Comparison of ENCODE assay signal across 1 cellular context in genomic region chr1:155168105-155168445, GRCh38. TPM values are rescaled to one million over a fixed set of nuclear protein-coding genes. Genes with fewer than 3 reads are reported as not detected.
"Had no signal": no experiment of that assay in that cellular context is flagged by ENCODE, and none has a peak within 500 bp of the region (broad histone marks: within the 10 kb centered on the region; RNA-seq: fewer than 3 reads in every experiment).

No MANE protein-coding gene starts in this region.

RNA-seq across cellular contexts. Expression of gene TRIM46, which starts 5.6 kb away (rescaled TPM):
- total RNA-seq: gastrocnemius medialis had no signal
